ENCODE assay signal across 1 cellular context in genomic region chr6:75691012-75691411, GRCh38.
TF ChIP-seq lines count a peak whose summit lies in the region.

No MANE protein-coding gene starts in this region.

TF ChIP-seq in K562, 482 proteins besides CTCF, POLR2A, EP300 and RAD21:
- TF ChIP-seq CEBPG (CRISPR knock-in tag; IDR thresholded peaks at IDR 0.05) (no peak), CEBPG (tag; conservative IDR thresholded peaks at IDR 0.05 in 1 of 2, IDR thresholded peaks at IDR 0.05 in 1 of 2) (peak in 1 of 2 experiments; percentile 62; a peak in 2 of 4 replicates), CEBPB (tag; IDR thresholded peaks at IDR 0.05) (peak; percentile 24; the same call in 1 of the 2 replicates), ATF3 (IDR thresholded peaks at IDR 0.05) (peak; percentile 34; the same call in 1 of the 2 replicates), ATF3 (CRISPR knock-in tag; conservative IDR thresholded peaks at IDR 0.05) (no peak), MTA2 (IDR thresholded peaks at IDR 0.05; ENCODE audit: low read depth) (no peak)
